23 cellular contexts compared by ENCODE assay signal in genomic region chr16:35182043-35182677, GRCh38.
"Had no signal": no experiment of that assay in that cellular context is flagged by ENCODE, and none has a peak within 500 bp of the region (broad histone marks: within the 10 kb centered on the region; RNA-seq: fewer than 3 reads in every experiment).

No MANE protein-coding gene starts in this region.

- H3K4me3 ChIP-seq: left lung, lower lobe of right lung, neural progenitor cell, pancreas, prostate gland, skin epidermis, suprapubic skin, thoracic aorta, tibial artery, uterus had no signal

- H3K4me2 ChIP-seq: neural progenitor cell had no signal

- H3K9me3 ChIP-seq: lower lobe of right lung, pancreas, prostate gland, suprapubic skin, thoracic aorta, tibial artery, uterus had no signal

- H3K27ac ChIP-seq: left lung, lower lobe of right lung, neural progenitor cell, pancreas, prostate gland, skin epidermis, suprapubic skin, thoracic aorta, tibial artery, uterus had no signal

- H3K27me3 Mint-ChIP-seq: stimulated activated naive CD8-positive, alpha-beta T cell treated with anti-CD3 and anti-CD28 coated beads, Interleukin-15, Interleukin-2, amounts not matched to agents 100 ng/mL and 50 ng/mL, for 24 hours; type B pancreatic cell had no signal

- DNase-seq: hippocampal formation; left colon; left lung; lower lobe of right lung; mammary epithelial cell; mesenchymal stem cell; nephron progenitor cell; retina; right cardiac atrium; stimulated activated CD4-positive, alpha-beta T cell treated with anti-CD3 and anti-CD28 coated beads, Interleukin-4, amount 100 ng/mL, for 24 hours; stimulated activated naive CD4-positive, alpha-beta T cell; tibial artery; uterus had no signal

- H3K27ac Mint-ChIP-seq: naive thymus-derived CD8-positive, alpha-beta T cell; nephron progenitor cell; neural progenitor cell; stimulated activated effector memory CD8-positive, alpha-beta T cell treated with anti-CD3 and anti-CD28 coated beads, Interleukin-12 subunit alpha, Interleukin-12 subunit beta, amount 100 ng/mL, for 72 hours; stimulated activated naive CD8-positive, alpha-beta T cell treated with anti-CD3 and anti-CD28 coated beads, Interleukin-15, Interleukin-2, amounts not matched to agents 100 ng/mL and 50 ng/mL, for 24 hours; type B pancreatic cell had no signal

- H3K36me3 ChIP-seq: left lung, lower lobe of right lung, neural progenitor cell, pancreas, prostate gland, suprapubic skin, thoracic aorta, tibial artery, uterus had no signal

- H3K27me3 ChIP-seq: left lung, neural progenitor cell, pancreas, suprapubic skin, tibial artery, uterus had no signal

- H3K36me3 Mint-ChIP-seq: neural progenitor cell; stimulated activated effector memory CD8-positive, alpha-beta T cell treated with anti-CD3 and anti-CD28 coated beads, Interleukin-12 subunit alpha, Interleukin-12 subunit beta, amount 100 ng/mL, for 72 hours; type B pancreatic cell had no signal

- H3K9ac ChIP-seq: neural progenitor cell had no signal

- H3K4me1 ChIP-seq: left lung, lower lobe of right lung, neural progenitor cell, pancreas, prostate gland, suprapubic skin, tibial artery, uterus had no signal

- H3K4me3 Mint-ChIP-seq: naive thymus-derived CD8-positive, alpha-beta T cell; nephron progenitor cell; neural progenitor cell; stimulated activated effector memory CD8-positive, alpha-beta T cell treated with anti-CD3 and anti-CD28 coated beads, Interleukin-12 subunit alpha, Interleukin-12 subunit beta, amount 100 ng/mL, for 72 hours; stimulated activated naive CD8-positive, alpha-beta T cell treated with anti-CD3 and anti-CD28 coated beads, Interleukin-15, Interleukin-2, amounts not matched to agents 100 ng/mL and 50 ng/mL, for 24 hours; type B pancreatic cell had no signal

- H3K4me1 Mint-ChIP-seq: naive thymus-derived CD8-positive, alpha-beta T cell; nephron progenitor cell; neural progenitor cell had no signal

- ATAC-seq: left colon; left lung; lower lobe of right lung; naive thymus-derived CD8-positive, alpha-beta T cell; pancreas; right cardiac atrium; stimulated activated effector memory CD8-positive, alpha-beta T cell treated with anti-CD3 and anti-CD28 coated beads, Interleukin-12 subunit alpha, Interleukin-12 subunit beta, amount 100 ng/mL, for 72 hours had no signal

- H3K9me3 Mint-ChIP-seq: type B pancreatic cell had no signal

- H2AFZ ChIP-seq: neural progenitor cell had no signal
